8 cellular contexts compared by ENCODE assay signal in the genomic region with DNA sequence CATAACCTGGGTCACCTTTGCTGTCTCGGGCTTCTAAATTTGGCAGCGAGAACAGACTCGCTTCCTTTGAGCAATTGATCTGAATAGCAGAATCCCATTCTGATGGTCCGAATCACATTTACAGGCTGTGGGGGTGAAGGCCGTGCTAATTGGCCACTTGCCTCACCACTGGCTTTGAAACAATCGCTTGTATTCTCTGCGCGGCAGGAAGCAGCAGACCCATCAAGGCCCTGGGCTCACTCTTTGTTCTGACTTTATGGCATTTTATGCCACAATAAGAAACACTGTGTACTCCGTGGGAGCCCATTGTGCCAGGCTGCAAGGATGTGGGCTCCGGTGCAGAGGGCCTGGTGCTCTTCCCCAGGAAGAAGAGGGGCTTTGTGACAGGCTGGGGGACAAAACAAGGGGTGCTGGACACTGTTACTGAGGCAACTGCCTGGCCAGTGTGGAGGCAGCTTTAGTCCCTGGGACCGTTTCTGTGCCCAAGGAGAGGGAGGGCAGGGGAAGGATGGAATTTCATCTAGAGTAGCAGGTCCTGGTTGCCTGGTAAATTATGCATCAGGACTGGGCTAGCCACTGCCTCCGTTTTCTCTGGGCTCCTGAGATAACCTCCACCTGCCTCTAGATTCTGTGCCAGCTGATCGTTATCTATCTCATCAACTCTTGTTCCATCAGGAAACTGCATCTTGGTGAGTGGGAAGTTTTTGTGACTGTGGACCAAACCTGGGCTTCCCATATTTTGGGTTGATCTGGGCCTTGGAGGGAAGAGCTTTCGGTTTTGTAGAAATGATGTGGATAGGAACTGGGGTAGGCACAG.
DNase-seq lines count a peak whose midpoint lies in the region; ATAC-seq and TF ChIP-seq lines count a peak whose summit lies in the region.

No MANE protein-coding gene starts in this region.

- H3K36me3 ChIP-seq in thoracic aorta = no peaks in the 10 kb centered on the region

- intact Hi-C loops in dorsolateral prefrontal cortex (cut with DNase I) = loop anchor here (5.0 to 10.0 kb wide), 2 partner anchors 406 to 479 kb away; no protein-coding TSS in a partner anchor

- H3K9me3 ChIP-seq in thoracic aorta = no peaks in the 10 kb centered on the region

- H3K4me3 ChIP-seq in dorsolateral prefrontal cortex (peak overlapping the region; percentile 18 to 94 (median 78)), thoracic aorta (peak overlapping the region; percentile 93)

- TF ChIP-seq CTCF in dorsolateral prefrontal cortex (IDR thresholded peaks at IDR 0.05 in 54 of 56, conservative IDR thresholded peaks at IDR 0.05 in 2 of 56; ENCODE audit: low read depth in 1 of 56, partially characterized antibody in 56 of 56) (peak in 10 of 56 donors; percentile 7 to 32 (median 17)), thoracic aorta (IDR thresholded peaks at IDR 0.05) (no peak)

- peak; percentile 20 for DNase-seq in NCI-H2227 (lab: John Stamatoyannopoulos, UW; ENCODE audit: unreplicated experiment)
- no peak for DNase-seq in NCI-H2227 treated with DMSO at 0.1 percent for 48 hours (lab: John Stamatoyannopoulos, UW)
- DNase-seq in dorsolateral prefrontal cortex = peak in 9 of 10 donors; percentile 48 to 85 (median 72)
- DNase-seq in left kidney (ENCODE audit: low read depth, low spot score) = peak; percentile 70
- no peak for DNase-seq in thoracic aorta (ENCODE audit: low spot score)
- DNase-seq in NCI-H526 treated with DMSO at 0.1 percent for 48 hours (lab: John Stamatoyannopoulos, UW) = no peak
- DNase-seq in NCI-H524 (lab: John Stamatoyannopoulos, UW) = no peak

- H3K27me3 ChIP-seq in dorsolateral prefrontal cortex = no peaks in the 10 kb centered on the region
- no peaks in the 10 kb centered on the region for H3K27me3 ChIP-seq in thoracic aorta (replicated peaks; ENCODE audit: insufficient read depth)

- H3K4me1 ChIP-seq in thoracic aorta (ENCODE audit: control insufficient read depth in 1 of 2, low read depth in 2 of 2) = peaks cover 10 to 26% of the 10 kb centered on the region in 2 donors

- no peak for ATAC-seq in thoracic aorta (ENCODE audit: insufficient number of reproducible peaks, low FRiP score, low read depth)
- no peak for ATAC-seq in GM18907 (IDR thresholded peaks at IDR 0.05; ENCODE audit: unreplicated experiment)

- peak overlapping the region; percentile 66 to 95 (median 91) for H3K27ac ChIP-seq in dorsolateral prefrontal cortex
- peak overlapping the region in 1 of 2 donors; percentile 31 for H3K27ac ChIP-seq in thoracic aorta

Comparison
In these comparisons a context has a peak if more than half of its experiments do, and no peak if none do; other contexts are left out.
1. DNase-seq: peak in NCI-H2227 (single experiment), dorsolateral prefrontal cortex (9 of 10) and left kidney (single experiment); none in NCI-H2227 treated with DMSO at 0.1 percent for 48 hours (single experiment), thoracic aorta (single experiment), NCI-H526 treated with DMSO at 0.1 percent for 48 hours (single experiment) and NCI-H524 (0 of 2).